18 cellular contexts compared by ENCODE assay signal in genomic region chr12:91493308-91493707, GRCh38.
DNase-seq lines count a peak whose midpoint lies in the region; ATAC-seq, FAIRE-seq and TF ChIP-seq lines count a peak whose summit lies in the region.
"Had no signal": no experiment of that assay in that cellular context is flagged by ENCODE, and none has a peak within 500 bp of the region (broad histone marks: within the 10 kb centered on the region; RNA-seq: fewer than 3 reads in every experiment).

No MANE protein-coding gene starts in this region.

- H3K27ac ChIP-seq in HCT116 (ENCODE audit: low read depth, low read length), result no peak overlapping the region
- H3K27ac ChIP-seq: SJCRH30 had no signal

- H2AFZ ChIP-seq in HCT116 (ENCODE audit: low read depth, low read length, poor library complexity, severe bottlenecking), result no peak overlapping the region

- H3K27ac Mint-ChIP-seq in activated CD4-positive, alpha-beta T cell treated with anti-CD3 and anti-CD28 coated beads, Interleukin-2, amount 10 ng/mL, durations not matched to agents 24 days and 14 days, result no peak overlapping the region
- H3K27ac Mint-ChIP-seq in WTC11, result no peak overlapping the region
- H3K27ac Mint-ChIP-seq: IgD-negative memory B cell had no signal

- no peaks in the 10 kb centered on the region for H3K9me3 ChIP-seq in HCT116 (ENCODE audit: control insufficient read depth in 1 of 2, insufficient read depth in 1 of 2, low read depth in 1 of 2, low read length in 2 of 2)
- H3K9me3 ChIP-seq: Caco-2, SJCRH30 had no signal

- no peak overlapping the region for H3K9ac ChIP-seq in HCT116 (ENCODE audit: low read length)

- TF ChIP-seq CTCF in HCT116 (IDR thresholded peaks at IDR 0.05 in 2 of 3, conservative IDR thresholded peaks at IDR 0.05 in 1 of 3; ENCODE audit: borderline replicate concordance in 1 of 3, insufficient read depth in 1 of 3, low read depth in 2 of 3, low read length in 2 of 3) (no peak), foreskin fibroblast (IDR thresholded peaks at IDR 0.05; ENCODE audit: low read depth, low read length) (no peak), WTC11 (IDR thresholded peaks at IDR 0.05) (no peak)

- H3K9me3 Mint-ChIP-seq in activated CD4-positive, alpha-beta T cell treated with anti-CD3 and anti-CD28 coated beads, Interleukin-2, amount 10 ng/mL, durations not matched to agents 24 days and 14 days, result no peaks in the 10 kb centered on the region
- H3K9me3 Mint-ChIP-seq in WTC11, result peaks cover 5% of the 10 kb centered on the region
- H3K9me3 Mint-ChIP-seq: CD4-positive, CD25-positive, alpha-beta regulatory T cell; IgD-negative memory B cell had no signal

- no peaks in the 10 kb centered on the region for H3K27me3 ChIP-seq in HCT116 (ENCODE audit: insufficient read depth, low read length)
- H3K27me3 ChIP-seq: SJCRH30 had no signal

- DNase-seq in HCT116 (ENCODE audit: low read depth, low spot score) (no peak), LHCN-M2 (ENCODE audit: low read depth) (peak; percentile 47), foreskin fibroblast (peak; percentile 33 to 67), left ventricle myocardium superior (no peak), WTC11 (ENCODE audit: low spot score) (no peak)
- DNase-seq in activated CD4-positive, alpha-beta T cell treated with anti-CD3 and anti-CD28 coated beads, Interleukin-2, amount 10 ng/mL, durations not matched to agents 24 days and 14 days, result no peak
- DNase-seq: Caco-2; CD4-positive, CD25-positive, alpha-beta regulatory T cell; DMS153; NCI-H1436 treated with DMSO at 0.1 percent for 48 hours; NCI-H2081; NCI-H748 treated with DMSO at 0.1 percent for 48 hours; SJCRH30 had no signal

- H3K4me3 Mint-ChIP-seq in activated CD4-positive, alpha-beta T cell treated with anti-CD3 and anti-CD28 coated beads, Interleukin-2, amount 10 ng/mL, durations not matched to agents 24 days and 14 days, result no peak overlapping the region
- H3K4me3 Mint-ChIP-seq in WTC11, result no peak overlapping the region
- H3K4me3 Mint-ChIP-seq: CD4-positive, CD25-positive, alpha-beta regulatory T cell; IgD-negative memory B cell had no signal

- CTCF ChIA-PET in HCT116 (lab: Charles Lee), result no interaction called here
- CTCF ChIA-PET in WTC11 (lab: Charles Lee), result no interaction called here

- BruUV-seq in HCT116 (replicated peaks; lab: Mats Ljungman, UMichigan), result no TSS peak

- no peak for TF ChIP-seq RAD21 in HCT116 (IDR thresholded peaks at IDR 0.05; ENCODE audit: low read depth)

- no peaks in the 10 kb centered on the region for H3K36me3 Mint-ChIP-seq in activated CD4-positive, alpha-beta T cell treated with anti-CD3 and anti-CD28 coated beads, Interleukin-2, amount 10 ng/mL, durations not matched to agents 24 days and 14 days (ENCODE audit: low read depth)
- H3K36me3 Mint-ChIP-seq in WTC11, result peaks cover 3% of the 10 kb centered on the region; the same call in 1 of the 2 replicates
- H3K36me3 Mint-ChIP-seq: CD4-positive, CD25-positive, alpha-beta regulatory T cell; IgD-negative memory B cell had no signal

- FAIRE-seq in colon (lab: Jason Lieb, UNC), result peak; percentile 80
- FAIRE-seq: GM19239, HTR-8/SVneo had no signal

- H3K36me3 ChIP-seq in HCT116 (ENCODE audit: control insufficient read depth in 1 of 2, insufficient read depth in 2 of 2, low read length in 2 of 2), result no peaks in the 10 kb centered on the region
- H3K36me3 ChIP-seq: SJCRH30 had no signal

- no peaks in the 10 kb centered on the region for H3K27me3 Mint-ChIP-seq in activated CD4-positive, alpha-beta T cell treated with anti-CD3 and anti-CD28 coated beads, Interleukin-2, amount 10 ng/mL, durations not matched to agents 24 days and 14 days
- no peaks in the 10 kb centered on the region for H3K27me3 Mint-ChIP-seq in WTC11 (ENCODE audit: low read depth)
- H3K27me3 Mint-ChIP-seq: CD4-positive, CD25-positive, alpha-beta regulatory T cell; IgD-negative memory B cell had no signal

- no peak overlapping the region for H3K4me2 ChIP-seq in HCT116 (ENCODE audit: low read length)

- no peaks in the 10 kb centered on the region for H3K9me2 ChIP-seq in HCT116 (ENCODE audit: insufficient read depth)

- no peaks in the 10 kb centered on the region for H3K79me2 ChIP-seq in HCT116 (ENCODE audit: insufficient read depth, low read length)

- peaks cover 0 to 5% of the 10 kb centered on the region in 2 experiments; a peak in 2 of 4 replicates for H3K4me1 ChIP-seq in HCT116 (ENCODE audit: control insufficient read depth in 1 of 2, insufficient read depth in 2 of 2, low read length in 2 of 2)
- H3K4me1 ChIP-seq: Caco-2, SJCRH30 had no signal

- no peak for TF ChIP-seq POLR2A in HCT116 (IDR thresholded peaks at IDR 0.05; ENCODE audit: borderline replicate concordance, extremely low read depth, insufficient read depth, insufficient read length)

- POLR2A ChIA-PET in HCT116 (lab: Charles Lee) (no interaction called here), WTC11 (lab: Charles Lee) (no interaction called here)

- H3K4me3 ChIP-seq in HCT116 (replicated peaks in 1 of 2; ENCODE audit: low read depth in 1 of 2, low read length in 2 of 2) (no peak overlapping the region), foreskin fibroblast (ENCODE audit: low read depth in 1 of 2, low read length in 2 of 2) (no peak overlapping the region)
- H3K4me3 ChIP-seq: SJCRH30 had no signal

- RAD21 ChIA-PET in HCT116 (lab: Charles Lee; ENCODE audit: low non-redundant PET in 1 of 2, low total read pairs in 2 of 2, uncharacterized antibody in 2 of 2, unreplicated experiment in 2 of 2), result no interaction called here

- intact Hi-C loops in HCT116 (cut with micrococcal nuclease) (no loop called here), left ventricle myocardium superior (cut with micrococcal nuclease) (no loop called here)
- intact Hi-C loops in activated CD4-positive, alpha-beta T cell treated with anti-CD3 and anti-CD28 coated beads, Interleukin-2, amount 10 ng/mL, durations not matched to agents 24 days and 14 days (cut with micrococcal nuclease), result no loop called here

- no peaks in the 10 kb centered on the region for H4K20me1 ChIP-seq in HCT116 (ENCODE audit: insufficient read depth)

- no peak for ATAC-seq in HCT116
- ATAC-seq in left ventricle myocardium superior, result no peak
- no peak for ATAC-seq in HG02610 (IDR thresholded peaks at IDR 0.05; ENCODE audit: unreplicated experiment)
- no peak for ATAC-seq in WTC11

- no peaks in the 10 kb centered on the region for H3K4me1 Mint-ChIP-seq in activated CD4-positive, alpha-beta T cell treated with anti-CD3 and anti-CD28 coated beads, Interleukin-2, amount 10 ng/mL, durations not matched to agents 24 days and 14 days
- no peaks in the 10 kb centered on the region for H3K4me1 Mint-ChIP-seq in WTC11
- H3K4me1 Mint-ChIP-seq: CD4-positive, CD25-positive, alpha-beta regulatory T cell; IgD-negative memory B cell had no signal

TF ChIP-seq in HCT116, 20 proteins besides CTCF, POLR2A, EP300 and RAD21:
- TF ChIP-seq, protein P1, sequence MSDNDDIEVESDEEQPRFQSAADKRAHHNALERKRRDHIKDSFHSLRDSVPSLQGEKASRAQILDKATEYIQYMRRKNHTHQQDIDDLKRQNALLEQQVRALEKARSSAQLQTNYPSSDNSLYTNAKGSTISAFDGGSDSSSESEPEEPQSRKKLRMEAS (IDR thresholded peaks at IDR 0.05), result no peak
- TF ChIP-seq FOSL1 (IDR thresholded peaks at IDR 0.05; ENCODE audit: low read depth), result peak; percentile 46

TF ChIP-seq in WTC11, 78 proteins besides CTCF, POLR2A, EP300 and RAD21 (continues in another document):
- TF ChIP-seq, protein P2, sequence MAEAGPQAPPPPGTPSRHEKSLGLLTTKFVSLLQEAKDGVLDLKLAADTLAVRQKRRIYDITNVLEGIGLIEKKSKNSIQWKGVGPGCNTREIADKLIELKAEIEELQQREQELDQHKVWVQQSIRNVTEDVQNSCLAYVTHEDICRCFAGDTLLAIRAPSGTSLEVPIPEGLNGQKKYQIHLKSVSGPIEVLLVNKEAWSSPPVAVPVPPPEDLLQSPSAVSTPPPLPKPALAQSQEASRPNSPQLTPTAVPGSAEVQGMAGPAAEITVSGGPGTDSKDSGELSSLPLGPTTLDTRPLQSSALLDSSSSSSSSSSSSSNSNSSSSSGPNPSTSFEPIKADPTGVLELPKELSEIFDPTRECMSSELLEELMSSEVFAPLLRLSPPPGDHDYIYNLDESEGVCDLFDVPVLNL (CRISPR knock-in tag; IDR thresholded peaks at IDR 0.05; ENCODE audit: borderline replicate concordance, low read depth), result no peak
- TF ChIP-seq SMAD4 (CRISPR knock-in tag; IDR thresholded peaks at IDR 0.05) (no peak), EMX1 (CRISPR knock-in tag; IDR thresholded peaks at IDR 0.05) (no peak), CBFB (CRISPR knock-in tag; IDR thresholded peaks at IDR 0.05; ENCODE audit: low read depth) (no peak), AR (CRISPR knock-in tag; IDR thresholded peaks at IDR 0.05) (no peak), RELA (CRISPR knock-in tag; IDR thresholded peaks at IDR 0.05; ENCODE audit: borderline replicate concordance) (no peak), KAT7 (CRISPR knock-in tag; IDR thresholded peaks at IDR 0.05; ENCODE audit: borderline replicate concordance) (no peak), ZBTB21 (CRISPR knock-in tag; IDR thresholded peaks at IDR 0.05; ENCODE audit: borderline replicate concordance) (no peak), MYBL2 (CRISPR knock-in tag; IDR thresholded peaks at IDR 0.05) (no peak), FOXJ3 (CRISPR knock-in tag; IDR thresholded peaks at IDR 0.05; ENCODE audit: borderline replicate concordance) (no peak), NR3C1 (CRISPR knock-in tag; conservative IDR thresholded peaks at IDR 0.05; ENCODE audit: low read depth) (no peak)

Comparison
In these comparisons a context has a peak if more than half of its experiments do, and no peak if none do; other contexts are left out.
1. DNase-seq: peak in LHCN-M2 (single experiment) and foreskin fibroblast (2 of 2); none in HCT116 (single experiment), left ventricle myocardium superior (single experiment), activated CD4-positive, alpha-beta T cell treated with anti-CD3 and anti-CD28 coated beads, Interleukin-2, amount 10 ng/mL, durations not matched to agents 24 days and 14 days (single experiment) and WTC11 (single experiment).